ENCODE assay signal across 21 cellular contexts in genomic region chr5:15946026-15946425, GRCh38.
"Had no signal": no experiment of that assay in that cellular context is flagged by ENCODE, and none has a peak within 500 bp of the region (broad histone marks: within the 10 kb centered on the region; RNA-seq: fewer than 3 reads in every experiment).

No MANE protein-coding gene starts in this region.

- H3K4me1 Mint-ChIP-seq: activated B cell treated with CpG ODN at 0.5 μM for 24 hours; activated CD4-positive, alpha-beta T cell treated with anti-CD3 and anti-CD28 coated beads, Interleukin-2, amount 10 ng/mL, durations not matched to agents 24 days and 14 days; activated CD8-positive, alpha-beta memory T cell treated with anti-CD3 and anti-CD28 coated beads, Interleukin-2, amount 10 ng/mL, durations not matched to agents 7 days and 5 days; activated naive CD8-positive, alpha-beta T cell treated with anti-CD3 and anti-CD28 coated beads, Interleukin-2, amount 50 U/mL, for 24 hours; T-helper 17 cell had no signal

- H3K27ac Mint-ChIP-seq: activated B cell treated with CpG ODN at 0.5 μM for 24 hours; activated CD4-positive, alpha-beta T cell treated with anti-CD3 and anti-CD28 coated beads, Interleukin-2, amount 10 ng/mL, durations not matched to agents 24 days and 14 days; activated CD8-positive, alpha-beta memory T cell treated with anti-CD3 and anti-CD28 coated beads, Interleukin-2, amount 10 ng/mL, durations not matched to agents 7 days and 5 days; activated naive CD4-positive, alpha-beta T cell treated with anti-CD3 and anti-CD28 coated beads, Interleukin-2, amount 50 U/mL, for 72 hours; activated naive CD8-positive, alpha-beta T cell treated with anti-CD3 and anti-CD28 coated beads, Interleukin-2, amount 50 U/mL, for 24 hours; T-helper 17 cell had no signal

- H3K36me3 Mint-ChIP-seq: activated CD8-positive, alpha-beta memory T cell treated with anti-CD3 and anti-CD28 coated beads, Interleukin-2, amount 10 ng/mL, durations not matched to agents 7 days and 5 days; activated naive CD4-positive, alpha-beta T cell treated with anti-CD3 and anti-CD28 coated beads, Interleukin-2, amount 50 U/mL, for 72 hours had no signal

- H3K27me3 Mint-ChIP-seq: activated B cell treated with CpG ODN at 0.5 μM for 24 hours; activated CD4-positive, alpha-beta T cell treated with anti-CD3 and anti-CD28 coated beads, Interleukin-2, amount 10 ng/mL, durations not matched to agents 24 days and 14 days; activated CD8-positive, alpha-beta memory T cell treated with anti-CD3 and anti-CD28 coated beads, Interleukin-2, amount 10 ng/mL, durations not matched to agents 7 days and 5 days; activated naive CD8-positive, alpha-beta T cell treated with anti-CD3 and anti-CD28 coated beads, Interleukin-2, amount 50 U/mL, for 24 hours; T-helper 17 cell had no signal

- H3K9me3 Mint-ChIP-seq: activated naive CD8-positive, alpha-beta T cell treated with anti-CD3 and anti-CD28 coated beads, Interleukin-2, amount 50 U/mL, for 24 hours had no signal

- DNase-seq: activated B cell treated with CpG ODN at 0.5 μM for 24 hours; activated CD4-positive, alpha-beta T cell treated with anti-CD3 and anti-CD28 coated beads for 1 hour; activated CD4-positive, alpha-beta T cell treated with anti-CD3 and anti-CD28 coated beads, Interleukin-2, amount 10 ng/mL, durations not matched to agents 24 days and 14 days; activated CD4-positive, alpha-beta T cell treated with anti-CD3 and anti-CD28 coated beads, Interleukin-2, amount 50 U/mL, for 48 hours; activated CD8-positive, alpha-beta memory T cell treated with anti-CD3 and anti-CD28 coated beads, Interleukin-2, amount 10 ng/mL, durations not matched to agents 7 days and 5 days; activated effector memory CD4-positive, alpha-beta T cell treated with anti-CD3 and anti-CD28 coated beads, Interleukin-2, amount 50 U/mL, for 16 hours; activated naive CD4-positive, alpha-beta T cell treated with Interleukin-2 at 50 U/mL for 16 hours; activated naive CD8-positive, alpha-beta T cell treated with anti-CD3 and anti-CD28 coated beads, Interleukin-2, amount 50 U/mL, for 24 hours; activated T-cell treated with anti-CD3 and anti-CD28 coated beads, Interleukin-2, amount 50 U/mL, for 4 hours; cerebellar nuclear complex; Kasumi-1; NCI-H1048; NCI-H1930; NCI-H2107; NCI-H446; NCI-H524; NCI-H748 treated with DMSO at 0.1 percent for 48 hours; SIG-M5; T-helper 17 cell; T-helper 9 cell had no signal

- H3K4me3 Mint-ChIP-seq: activated B cell treated with CpG ODN at 0.5 μM for 24 hours; activated CD4-positive, alpha-beta T cell treated with anti-CD3 and anti-CD28 coated beads, Interleukin-2, amount 10 ng/mL, durations not matched to agents 24 days and 14 days; activated CD8-positive, alpha-beta memory T cell treated with anti-CD3 and anti-CD28 coated beads, Interleukin-2, amount 10 ng/mL, durations not matched to agents 7 days and 5 days; activated naive CD8-positive, alpha-beta T cell treated with anti-CD3 and anti-CD28 coated beads, Interleukin-2, amount 50 U/mL, for 24 hours; activated T-cell treated with anti-CD3 and anti-CD28 coated beads, Interleukin-2, amount 50 U/mL, for 4 hours; T-helper 17 cell had no signal

- ATAC-seq: activated CD8-positive, alpha-beta memory T cell treated with anti-CD3 and anti-CD28 coated beads, Interleukin-2, amount 10 ng/mL, durations not matched to agents 7 days and 5 days; activated naive CD4-positive, alpha-beta T cell treated with anti-CD3 and anti-CD28 coated beads, Interleukin-2, amount 50 U/mL, for 72 hours; activated naive CD8-positive, alpha-beta T cell treated with anti-CD3 and anti-CD28 coated beads, Interleukin-2, amount 50 U/mL, for 24 hours; activated T-cell treated with anti-CD3 and anti-CD28 coated beads, Interleukin-2, amount 50 U/mL, for 4 hours; T-helper 17 cell had no signal
